ENCODE assay signal across 8 cellular contexts in genomic region chr22:38467438-38467903, GRCh38. TPM values are rescaled to one million over a fixed set of nuclear protein-coding genes. Genes with fewer than 3 reads are reported as not detected.
A peak's percentile ranks its signal among the peaks of the same experiment; 100 is the strongest.
DNase-seq lines count a peak whose midpoint lies in the region; TF ChIP-seq lines count a peak whose summit lies in the region.

No MANE protein-coding gene starts in this region.

- no peak overlapping the region for H3K27ac Mint-ChIP-seq in activated naive CD4-positive, alpha-beta T cell treated with anti-CD3 and anti-CD28 coated beads for 36 hours

- no peaks in the 10 kb centered on the region for H3K9me3 ChIP-seq in mesodermal cell (ENCODE audit: control insufficient read depth, low read length)

- H3K36me3 Mint-ChIP-seq in activated naive CD4-positive, alpha-beta T cell treated with anti-CD3 and anti-CD28 coated beads for 36 hours (ENCODE audit: low read depth): no peaks in the 10 kb centered on the region

- WGBS in mesodermal cell (ENCODE audit: insufficient coverage in 2 of 2), 2 experiments: 14 to 28% methylated on average over 12 to 13 of the region's 20 CpGs
- WGBS in urinary bladder: 12% methylated on average over 20 of the region's 20 CpGs

- H3K27me3 Mint-ChIP-seq in activated naive CD4-positive, alpha-beta T cell treated with anti-CD3 and anti-CD28 coated beads for 36 hours (ENCODE audit: low read depth): peaks cover 49% of the 10 kb centered on the region

- intact Hi-C loops in activated naive CD4-positive, alpha-beta T cell treated with anti-CD3 and anti-CD28 coated beads for 36 hours (cut with micrococcal nuclease): no loop called here

- TF ChIP-seq CTCF in coronary artery (IDR thresholded peaks at IDR 0.05): no peak

- peaks cover 8% of the 10 kb centered on the region for H3K4me1 ChIP-seq in mesodermal cell (ENCODE audit: control insufficient read depth, insufficient read depth, low read length, poor library complexity, severe bottlenecking)
- H3K4me1 ChIP-seq in urinary bladder (ENCODE audit: insufficient read depth): no peaks in the 10 kb centered on the region

- H3K27ac ChIP-seq in coronary artery (peak overlapping the region; percentile 31 to 63), mesodermal cell (ENCODE audit: low read depth, low read length, severe bottlenecking) (peak overlapping the region; percentile 41), urinary bladder (ENCODE audit: low read depth) (no peak overlapping the region)

- no peak for DNase-seq in activated naive CD4-positive, alpha-beta T cell treated with anti-CD3 and anti-CD28 coated beads for 36 hours
- no peak for DNase-seq in activated naive CD4-positive, alpha-beta T cell treated with Interleukin-2 at 50 U/mL for 16 hours
- DNase-seq in coronary artery (ENCODE audit: low spot score) (no peak), RPMI8226 (no peak), foreskin melanocyte (no peak)
- no peak for DNase-seq in activated CD4-positive, alpha-beta T cell treated with anti-CD3 and anti-CD28 coated beads for 4 hours

- H3K36me3 ChIP-seq in mesodermal cell (ENCODE audit: control insufficient read depth, insufficient read depth, low read length) (no peaks in the 10 kb centered on the region), urinary bladder (ENCODE audit: insufficient read depth) (no peaks in the 10 kb centered on the region)

- H3K9me3 Mint-ChIP-seq in activated naive CD4-positive, alpha-beta T cell treated with anti-CD3 and anti-CD28 coated beads for 36 hours: no peaks in the 10 kb centered on the region

- H3K4me3 ChIP-seq in coronary artery (peak overlapping the region; percentile 85), mesodermal cell (ENCODE audit: extremely low read depth, insufficient read depth, low read length, poor library complexity, severe bottlenecking) (peak overlapping the region; percentile 59), urinary bladder (ENCODE audit: low read depth, low read length) (peak overlapping the region; percentile 39)

- H3K4me3 Mint-ChIP-seq in activated naive CD4-positive, alpha-beta T cell treated with anti-CD3 and anti-CD28 coated beads for 36 hours: peak overlapping the region; percentile 62

- CTCF ChIA-PET in activated naive CD4-positive, alpha-beta T cell treated with anti-CD3 and anti-CD28 coated beads for 36 hours (lab: Charles Lee): no interaction called here

- peaks cover 8% of the 10 kb centered on the region for H3K4me1 Mint-ChIP-seq in activated naive CD4-positive, alpha-beta T cell treated with anti-CD3 and anti-CD28 coated beads for 36 hours (ENCODE audit: low read depth)

RNA-seq across cellular contexts. Expression of gene KDELR3, which starts 0.4 kb away (rescaled TPM):
- under 1 TPM; 0.57 to 0.77 TPM for total RNA-seq in activated naive CD4-positive, alpha-beta T cell treated with anti-CD3 and anti-CD28 coated beads for 36 hours
- 58.7 TPM for polyA plus RNA-seq in mesodermal cell (2013, experiment 1 of 2)
- polyA plus RNA-seq in mesodermal cell (2013, experiment 2 of 2): 65.5 TPM
- total RNA-seq in urinary bladder: 75.7 TPM
- polyA plus RNA-seq in urinary bladder: 4.7 TPM

RNA-seq across cellular contexts. Expression of gene KCNJ4, which starts 12.5 kb away (rescaled TPM):
- total RNA-seq in activated naive CD4-positive, alpha-beta T cell treated with anti-CD3 and anti-CD28 coated beads for 36 hours: not detected
- polyA plus RNA-seq in mesodermal cell (2013, experiment 1 of 2): 3.8 TPM
- 2.6 TPM for polyA plus RNA-seq in mesodermal cell (2013, experiment 2 of 2)
- total RNA-seq in urinary bladder: not detected
- not detected for polyA plus RNA-seq in urinary bladder

RNA-seq across cellular contexts. Expression of gene DDX17, which starts 38.6 kb away (rescaled TPM):
- 100 to 1,000 TPM; 319 to 341 TPM for total RNA-seq in activated naive CD4-positive, alpha-beta T cell treated with anti-CD3 and anti-CD28 coated beads for 36 hours
- 217 TPM for polyA plus RNA-seq in mesodermal cell (2013, experiment 1 of 2)
- 209 TPM for polyA plus RNA-seq in mesodermal cell (2013, experiment 2 of 2)
- 653 TPM for total RNA-seq in urinary bladder
- 221 TPM for polyA plus RNA-seq in urinary bladder

Comparison
In these comparisons a context has a peak if more than half of its experiments do, and no peak if none do; other contexts are left out.
1. RNA of gene KDELR3, which starts 0.4 kb away (total RNA-seq): 75.7 TPM in urinary bladder (single experiment); 0.57 to 0.77 TPM in activated naive CD4-positive, alpha-beta T cell treated with anti-CD3 and anti-CD28 coated beads for 36 hours; every median in the first group is over 10 times any median in the second.
2. Peak in every context shown above with its lines, with median percentiles within 50 percentile points of each other: H3K4me3 ChIP-seq.